In the genomic region with DNA sequence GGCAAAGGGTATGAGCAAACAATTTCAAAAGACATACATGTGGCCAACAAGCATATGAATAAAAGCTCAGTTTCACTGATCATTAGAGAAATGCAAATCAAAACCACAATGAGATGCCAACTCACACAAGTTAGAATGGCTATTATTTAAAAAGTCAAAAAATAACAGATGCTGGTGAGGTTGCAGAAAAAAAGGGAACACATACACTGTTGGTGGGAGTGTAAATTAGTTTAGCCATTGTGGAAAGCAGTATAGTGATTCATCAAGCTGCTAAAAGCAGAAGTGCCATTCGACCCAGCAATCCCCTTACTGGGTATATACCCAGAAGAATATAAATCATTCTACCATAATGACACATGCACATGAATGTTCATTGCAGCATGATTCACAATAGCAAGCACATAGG, we compare ENCODE assay signal across 1 cellular context.
TF ChIP-seq lines count a peak whose summit lies in the region.

No MANE protein-coding gene starts in this region.

TF ChIP-seq in HepG2, 621 proteins besides CTCF, POLR2A, EP300 and RAD21 (continued from another document):
- TF ChIP-seq, protein P1, sequence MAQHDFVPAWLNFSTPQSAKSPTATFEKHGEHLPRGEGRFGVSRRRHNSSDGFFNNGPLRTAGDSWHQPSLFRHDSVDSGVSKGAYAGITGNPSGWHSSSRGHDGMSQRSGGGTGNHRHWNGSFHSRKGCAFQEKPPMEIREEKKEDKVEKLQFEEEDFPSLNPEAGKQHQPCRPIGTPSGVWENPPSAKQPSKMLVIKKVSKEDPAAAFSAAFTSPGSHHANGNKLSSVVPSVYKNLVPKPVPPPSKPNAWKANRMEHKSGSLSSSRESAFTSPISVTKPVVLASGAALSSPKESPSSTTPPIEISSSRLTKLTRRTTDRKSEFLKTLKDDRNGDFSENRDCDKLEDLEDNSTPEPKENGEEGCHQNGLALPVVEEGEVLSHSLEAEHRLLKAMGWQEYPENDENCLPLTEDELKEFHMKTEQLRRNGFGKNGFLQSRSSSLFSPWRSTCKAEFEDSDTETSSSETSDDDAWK (CRISPR knock-in tag; IDR thresholded peaks at IDR 0.05) = no peak
